Comparison of ENCODE assay signal across 17 cellular contexts in the genomic region with DNA sequence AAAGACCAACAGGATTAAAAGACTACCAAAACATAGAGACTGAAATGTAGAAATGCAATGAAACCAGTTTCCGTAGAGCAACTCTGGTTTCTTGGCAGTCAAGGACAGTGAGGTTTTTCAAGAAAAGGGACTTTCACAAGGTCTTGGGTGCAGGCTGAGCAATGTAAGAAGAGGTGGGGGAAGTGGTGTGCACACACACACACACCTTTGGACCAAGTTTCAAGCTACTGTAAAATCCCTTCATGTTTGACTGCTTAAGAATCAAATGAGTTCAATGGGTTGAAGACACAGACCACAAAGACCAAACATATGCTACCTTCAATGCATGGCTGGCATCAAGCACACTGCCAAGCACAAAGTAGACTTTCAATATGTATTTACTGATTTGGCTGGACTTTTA. TPM values are rescaled to one million over a fixed set of nuclear protein-coding genes. Genes with fewer than 3 reads are reported as not detected.
A peak's percentile ranks its signal among the peaks of the same experiment; 100 is the strongest.
DNase-seq lines count a peak whose midpoint lies in the region; ATAC-seq and TF ChIP-seq lines count a peak whose summit lies in the region.
"Had no signal": no experiment of that assay in that cellular context is flagged by ENCODE, and none has a peak within 500 bp of the region (broad histone marks: within the 10 kb centered on the region; RNA-seq: fewer than 3 reads in every experiment).

No MANE protein-coding gene starts in this region.

- H3K36me3 Mint-ChIP-seq in activated CD4-positive, alpha-beta T cell treated with anti-CD3 and anti-CD28 coated beads, Interleukin-2, amount 10 ng/mL, durations not matched to agents 24 days and 14 days (ENCODE audit: low read depth): peaks cover 7% of the 10 kb centered on the region
- H3K36me3 Mint-ChIP-seq in stimulated activated memory B cell treated with anti-CD40 and anti-IgM and Interleukin-4, amounts not matched to agents 10 μg/mL and 1 μg/mL and 100 μg/mL, for 72 hours: peaks cover 12% of the 10 kb centered on the region
- peaks cover 3% of the 10 kb centered on the region for H3K36me3 Mint-ChIP-seq in activated CD4-positive, alpha-beta T cell treated with anti-CD3 and anti-CD28 coated beads, Interleukin-2, amount 10 ng/mL, durations not matched to agents 7 days and 5 days (ENCODE audit: low read depth)

- intact Hi-C loops in activated CD4-positive, alpha-beta T cell treated with anti-CD3 and anti-CD28 coated beads, Interleukin-2, amount 10 ng/mL, durations not matched to agents 24 days and 14 days (cut with micrococcal nuclease): loop anchor here (2.0 kb wide), 1 partner anchor 13 kb away; no protein-coding TSS in a partner anchor
- intact Hi-C loops in dorsolateral prefrontal cortex (cut with DNase I): no loop called here

- POLR2A ChIA-PET in activated CD4-positive, alpha-beta T cell treated with anti-CD3 and anti-CD28 coated beads, Interleukin-2, amount 10 ng/mL, durations not matched to agents 7 days and 5 days (lab: Charles Lee): no interaction called here

- H3K27ac Mint-ChIP-seq in activated CD4-positive, alpha-beta T cell treated with anti-CD3 and anti-CD28 coated beads, Interleukin-2, amount 10 ng/mL, durations not matched to agents 24 days and 14 days: no peak overlapping the region
- H3K27ac Mint-ChIP-seq in stimulated activated memory B cell treated with anti-CD40 and anti-IgM and Interleukin-4, amounts not matched to agents 10 μg/mL and 1 μg/mL and 100 μg/mL, for 72 hours: no peak overlapping the region
- H3K27ac Mint-ChIP-seq in activated CD4-positive, alpha-beta T cell treated with anti-CD3 and anti-CD28 coated beads, Interleukin-2, amount 10 ng/mL, durations not matched to agents 7 days and 5 days: no peak overlapping the region

- no peak overlapping the region for H3K4me3 Mint-ChIP-seq in activated CD4-positive, alpha-beta T cell treated with anti-CD3 and anti-CD28 coated beads, Interleukin-2, amount 10 ng/mL, durations not matched to agents 24 days and 14 days
- H3K4me3 Mint-ChIP-seq in stimulated activated memory B cell treated with anti-CD40 and anti-IgM and Interleukin-4, amounts not matched to agents 10 μg/mL and 1 μg/mL and 100 μg/mL, for 72 hours: no peak overlapping the region
- no peak overlapping the region for H3K4me3 Mint-ChIP-seq in activated CD4-positive, alpha-beta T cell treated with anti-CD3 and anti-CD28 coated beads, Interleukin-2, amount 10 ng/mL, durations not matched to agents 7 days and 5 days

- ATAC-seq in GM21529 (IDR thresholded peaks at IDR 0.05; ENCODE audit: unreplicated experiment) (peak; percentile 79), HG03097 (IDR thresholded peaks at IDR 0.05; ENCODE audit: low FRiP score, unreplicated experiment) (peak; percentile 80)
- peak; percentile 24 for ATAC-seq in stimulated activated memory B cell treated with anti-CD40 and anti-IgM and Interleukin-4, amounts not matched to agents 10 μg/mL and 1 μg/mL and 100 μg/mL, for 72 hours

- peaks cover 0 to 56% (median 8%) of the 10 kb centered on the region in 45 donors for H3K27me3 ChIP-seq in dorsolateral prefrontal cortex
- H3K27me3 ChIP-seq: esophagus squamous epithelium had no signal

- TF ChIP-seq CTCF in dorsolateral prefrontal cortex (IDR thresholded peaks at IDR 0.05 in 54 of 56, conservative IDR thresholded peaks at IDR 0.05 in 2 of 56; ENCODE audit: low read depth in 1 of 56, partially characterized antibody in 56 of 56): no peak

- CTCF ChIA-PET in activated CD4-positive, alpha-beta T cell treated with anti-CD3 and anti-CD28 coated beads, Interleukin-2, amount 10 ng/mL, durations not matched to agents 7 days and 5 days (lab: Charles Lee): interaction anchor here (1.1 kb wide), 1 partner anchor 15 kb away, joined by 3 read pairs; no protein-coding TSS in a partner anchor

- no peaks in the 10 kb centered on the region for H3K9me3 Mint-ChIP-seq in activated CD4-positive, alpha-beta T cell treated with anti-CD3 and anti-CD28 coated beads, Interleukin-2, amount 10 ng/mL, durations not matched to agents 24 days and 14 days
- no peaks in the 10 kb centered on the region for H3K9me3 Mint-ChIP-seq in stimulated activated memory B cell treated with anti-CD40 and anti-IgM and Interleukin-4, amounts not matched to agents 10 μg/mL and 1 μg/mL and 100 μg/mL, for 72 hours
- H3K9me3 Mint-ChIP-seq in activated CD4-positive, alpha-beta T cell treated with anti-CD3 and anti-CD28 coated beads, Interleukin-2, amount 10 ng/mL, durations not matched to agents 7 days and 5 days: no peaks in the 10 kb centered on the region

- no peak overlapping the region for H3K27ac ChIP-seq in dorsolateral prefrontal cortex
- H3K27ac ChIP-seq: esophagus squamous epithelium had no signal

- no peaks in the 10 kb centered on the region for H3K27me3 Mint-ChIP-seq in activated CD4-positive, alpha-beta T cell treated with anti-CD3 and anti-CD28 coated beads, Interleukin-2, amount 10 ng/mL, durations not matched to agents 24 days and 14 days
- no peaks in the 10 kb centered on the region for H3K27me3 Mint-ChIP-seq in stimulated activated memory B cell treated with anti-CD40 and anti-IgM and Interleukin-4, amounts not matched to agents 10 μg/mL and 1 μg/mL and 100 μg/mL, for 72 hours
- no peaks in the 10 kb centered on the region for H3K27me3 Mint-ChIP-seq in activated CD4-positive, alpha-beta T cell treated with anti-CD3 and anti-CD28 coated beads, Interleukin-2, amount 10 ng/mL, durations not matched to agents 7 days and 5 days

- H3K4me1 Mint-ChIP-seq in activated CD4-positive, alpha-beta T cell treated with anti-CD3 and anti-CD28 coated beads, Interleukin-2, amount 10 ng/mL, durations not matched to agents 24 days and 14 days: peaks cover 4% of the 10 kb centered on the region
- peaks cover 5% of the 10 kb centered on the region for H3K4me1 Mint-ChIP-seq in stimulated activated memory B cell treated with anti-CD40 and anti-IgM and Interleukin-4, amounts not matched to agents 10 μg/mL and 1 μg/mL and 100 μg/mL, for 72 hours
- peaks cover 8% of the 10 kb centered on the region for H3K4me1 Mint-ChIP-seq in activated CD4-positive, alpha-beta T cell treated with anti-CD3 and anti-CD28 coated beads, Interleukin-2, amount 10 ng/mL, durations not matched to agents 7 days and 5 days

- DNase-seq in activated CD4-positive, alpha-beta T cell treated with anti-CD3 and anti-CD28 coated beads, Interleukin-2, amount 10 ng/mL, durations not matched to agents 24 days and 14 days: peak; percentile 56
- DNase-seq in activated CD4-positive, alpha-beta T cell treated with anti-CD3 and anti-CD28 coated beads for 48 hours: no peak
- no peak for DNase-seq in dorsolateral prefrontal cortex
- no peak for DNase-seq in hippocampal formation (lab: John Stamatoyannopoulos, UW)
- DNase-seq in activated CD4-positive, alpha-beta T cell treated with anti-CD3 and anti-CD28 coated beads, Interleukin-2, amount 10 ng/mL, durations not matched to agents 7 days and 5 days: no peak
- DNase-seq: activated CD4-positive, CD25-positive, alpha-beta regulatory T cell treated with anti-CD3 and anti-CD28 coated beads, Interleukin-2, amount 50 U/mL, for 72 hours; activated naive CD4-positive, alpha-beta T cell treated with Interleukin-2 at 50 U/mL for 16 hours; Calu3; esophagus squamous epithelium; NCI-H1048; stimulated activated CD4-positive, alpha-beta T cell treated with anti-CD3 and anti-CD28 coated beads, Interleukin-4, amount 100 ng/mL, for 4 hours; substantia nigra had no signal

- H3K4me3 ChIP-seq in dorsolateral prefrontal cortex: no peak overlapping the region
- H3K4me3 ChIP-seq: esophagus squamous epithelium had no signal

RNA-seq across cellular contexts. Expression of a gene that starts 17.8 kb away (rescaled TPM):
- total RNA-seq in activated CD4-positive, alpha-beta T cell treated with anti-CD3 and anti-CD28 coated beads, Interleukin-2, amount 10 ng/mL, durations not matched to agents 24 days and 14 days: 0.40 and 0.43 TPM in 2 replicates
- total RNA-seq in dorsolateral prefrontal cortex: 10 to 100 TPM in 108 of 120 experiments, 1 to 10 TPM in 12; 4.2 to 27.3 (median 15.2) TPM
- under 1 TPM; 0.48 to 0.67 TPM for total RNA-seq in activated CD4-positive, alpha-beta T cell treated with anti-CD3 and anti-CD28 coated beads, Interleukin-2, amount 10 ng/mL, durations not matched to agents 7 days and 5 days
- total RNA-seq: A172, Calu3, chondrocyte had no signal

Comparison
In these comparisons a context has a peak if more than half of its experiments do, and no peak if none do; other contexts are left out.
1. ATAC-seq: peak in every context shown above with its lines; median percentile 80 in HG03097; 79 in GM21529; 24 in stimulated activated memory B cell treated with anti-CD40 and anti-IgM and Interleukin-4, amounts not matched to agents 10 μg/mL and 1 μg/mL and 100 μg/mL, for 72 hours.